In the genomic region with DNA sequence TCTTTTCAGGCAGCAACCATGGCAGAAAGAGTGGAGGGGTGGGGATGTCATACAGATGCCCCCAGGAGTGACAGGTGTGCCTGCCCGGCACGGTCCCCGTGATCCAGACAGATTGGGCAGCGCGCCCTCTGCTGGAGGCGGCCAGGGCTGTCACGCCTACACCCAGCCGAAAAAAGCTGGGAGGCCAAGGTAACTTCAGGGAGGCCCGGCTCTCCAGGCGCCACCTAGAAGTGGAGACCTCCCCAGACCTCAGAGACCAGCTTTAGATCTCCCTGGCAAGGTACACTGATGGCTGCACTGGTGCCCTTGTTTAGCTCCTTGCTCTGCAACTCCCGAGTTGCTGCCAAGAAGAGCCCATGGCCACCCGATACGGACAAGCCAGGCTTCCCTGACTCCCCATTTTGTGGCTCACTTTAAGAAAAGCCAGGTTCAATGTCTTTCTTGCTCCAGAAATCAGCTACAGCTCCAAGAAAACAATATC, we compare ENCODE assay signal across 8 cellular contexts. TPM values are rescaled to one million over a fixed set of nuclear protein-coding genes. Genes with fewer than 3 reads are reported as not detected.
DNase-seq lines count a peak whose midpoint lies in the region; ATAC-seq and TF ChIP-seq lines count a peak whose summit lies in the region.

No MANE protein-coding gene starts in this region.

- peaks cover 10% of the 10 kb centered on the region; the same call in 1 of the 2 replicates for H3K4me1 ChIP-seq in GM23248 (ENCODE audit: insufficient read depth)
- no peaks in the 10 kb centered on the region for H3K4me1 ChIP-seq in mesendoderm (ENCODE audit: control insufficient read depth, low read depth, low read length)

- no peaks in the 10 kb centered on the region for H3K9me2 ChIP-seq in GM23248 (ENCODE audit: insufficient read depth)

- H3K27me3 ChIP-seq in BJ (ENCODE audit: control insufficient read depth, insufficient read depth, low read length) (no peaks in the 10 kb centered on the region), GM23248 (replicated peaks; ENCODE audit: insufficient read depth) (0 out of 2 replicates have a peak, but pooled peaks cover 4% of the 10 kb centered on the region), mesendoderm (ENCODE audit: insufficient read depth, low read length, poor library complexity) (no peaks in the 10 kb centered on the region)

- H2BK5ac ChIP-seq in mesendoderm (ENCODE audit: low read length): no peak overlapping the region

- H3K4me2 ChIP-seq in GM23248 (ENCODE audit: unreplicated experiment) (no peak overlapping the region), mesendoderm (ENCODE audit: low read length) (no peak overlapping the region)

- H3K36me3 ChIP-seq in BJ (ENCODE audit: control insufficient read depth, insufficient read depth, low read length): no peaks in the 10 kb centered on the region
- H3K36me3 ChIP-seq in GM23248 (ENCODE audit: low read depth): no peaks in the 10 kb centered on the region
- H3K36me3 ChIP-seq in mesendoderm (ENCODE audit: control insufficient read depth, insufficient read depth, low read length): no peaks in the 10 kb centered on the region

- no peak overlapping the region for H2BK15ac ChIP-seq in mesendoderm (replicated peaks; ENCODE audit: low read depth)

- H4K20me1 ChIP-seq in GM23248 (ENCODE audit: insufficient read depth): no peaks in the 10 kb centered on the region

- no peak overlapping the region for H3K27ac ChIP-seq in GM23248
- no peak overlapping the region for H3K27ac ChIP-seq in mesendoderm (ENCODE audit: low read depth, low read length)

- H3K9ac ChIP-seq in GM23248 (no peak overlapping the region), mesendoderm (ENCODE audit: low read length) (no peak overlapping the region)

- 17% methylated on average over 13 of the region's 13 CpGs for WGBS in GM23248 (ENCODE audit: low coverage in 1 of 2, low lambda C conversion rate in 2 of 2, missing lambda C conversion rate in 2 of 2), 2 experiments
- WGBS in mesendoderm (ENCODE audit: extremely low coverage, insufficient coverage, low lambda C conversion rate): no CpG with 5 or more reads among the region's 13 CpGs

- no peak overlapping the region for H2AFZ ChIP-seq in GM23248

- H3F3A ChIP-seq in GM23248 (ENCODE audit: insufficient read depth): no peaks in the 10 kb centered on the region

- peak; percentile 98 for TF ChIP-seq CTCF in BJ (IDR thresholded peaks at IDR 0.05; ENCODE audit: insufficient read depth, low read depth, low read length)

- no peak overlapping the region for H4K5ac ChIP-seq in mesendoderm (ENCODE audit: low read length)

- CTCF ChIA-PET in BJ (lab: Yijun Ruan, JAX): interaction anchor here (0.6 to 7.4 kb wide), 53 partner anchors 9 to 940 kb away, joined by 3 to 240 read pairs (median 6); a partner anchor contains a TSS

- no peak overlapping the region for H3K18ac ChIP-seq in mesendoderm (ENCODE audit: low read length)

- ATAC-seq in GM19395 (IDR thresholded peaks at IDR 0.05; ENCODE audit: unreplicated experiment): no peak

- H2AK5ac ChIP-seq in mesendoderm (ENCODE audit: low read length): no peak overlapping the region

- no peak overlapping the region for H4K8ac ChIP-seq in mesendoderm (ENCODE audit: low read depth, low read length)

- POLR2A ChIA-PET in BJ (lab: Charles Lee): no interaction called here

- no peak overlapping the region for H3K4me3 ChIP-seq in BJ (ENCODE audit: low read depth, low read length)
- no peak overlapping the region for H3K4me3 ChIP-seq in GM23248
- H3K4me3 ChIP-seq in mesendoderm (ENCODE audit: low read length): no peak overlapping the region

- no peak overlapping the region for H3K23ac ChIP-seq in mesendoderm (ENCODE audit: low read length)

- H3K56ac ChIP-seq in mesendoderm (ENCODE audit: low read length): no peak overlapping the region

- H3K9me3 ChIP-seq in GM23248 (ENCODE audit: low read depth): no peaks in the 10 kb centered on the region

- DNase-seq in BJ (ENCODE audit: low read depth) (no peak), GM23248 (peak; percentile 64), NCI-H226 (peak; percentile 9), dermis blood vessel endothelial cell (peak; percentile 67), mesendoderm (peak; percentile 77)
- DNase-seq in activated CD4-positive, alpha-beta T cell treated with anti-CD3 and anti-CD28 coated beads, Interleukin-2, amount 50 U/mL, for 48 hours: peak; percentile 80 to 83
- DNase-seq in stimulated activated CD8-positive, alpha-beta memory T cell treated with anti-CD3 and anti-CD28 coated beads, Interleukin-2, amount 100 ng/mL, for 48 hours (ENCODE audit: low read depth in 2 of 2): peak; percentile 70 to 72

- H3K79me2 ChIP-seq in GM23248 (ENCODE audit: insufficient read depth) (no peaks in the 10 kb centered on the region), mesendoderm (ENCODE audit: control insufficient read depth, insufficient read depth, low read length) (no peaks in the 10 kb centered on the region)

- H3K79me1 ChIP-seq in mesendoderm (ENCODE audit: low read length): no peaks in the 10 kb centered on the region

- H2BK120ac ChIP-seq in mesendoderm (ENCODE audit: low read depth, low read length): no peak overlapping the region

- H3K4ac ChIP-seq in mesendoderm (ENCODE audit: low read depth, low read length): no peak overlapping the region

- in situ Hi-C loops in GM23248 (cut with MboI): loop anchor here (5.0 kb wide), 1 partner anchor 50 kb away; no protein-coding TSS in a partner anchor

RNA-seq across cellular contexts. Expression of a gene that starts 6.6 kb away (rescaled TPM):
- polyA plus RNA-seq in BJ (2011; rRNA removed) (0.21 TPM in 2 replicates), GM23248 (2016; fragmentation: Nextera tagmentation; extraction: Ambion mirVana) (not detected in 2 replicates)
- polyA minus RNA-seq in BJ (2011; rRNA and poly(A)+ RNA removed): not detected in 2 replicates
- total RNA-seq in GM23248 (2014; rRNA removed; shearing (Covaris generic)): not detected in 2 replicates
- not detected in 2 replicates for total RNA-seq in dermis blood vessel endothelial cell
- polyA plus RNA-seq in mesendoderm (2013, experiment 1 of 2): 2.3 TPM
- 2.9 TPM for polyA plus RNA-seq in mesendoderm (2013, experiment 2 of 2)

RNA-seq across cellular contexts. Expression of a gene that starts 10.9 kb away (rescaled TPM):
- polyA plus RNA-seq in BJ (2011; rRNA removed): 23.0 and 25.7 TPM in 2 replicates
- 6.0 and 6.7 TPM in 2 replicates for polyA minus RNA-seq in BJ (2011; rRNA and poly(A)+ RNA removed)
- not detected in 2 replicates for total RNA-seq in GM23248 (2014; rRNA removed; shearing (Covaris generic))
- polyA plus RNA-seq in GM23248 (2016; fragmentation: Nextera tagmentation; extraction: Ambion mirVana): not detected in 2 replicates
- 0.14 TPM in 1 of 2 replicates, not detected in the other for total RNA-seq in dermis blood vessel endothelial cell
- polyA plus RNA-seq in mesendoderm (2013, experiment 1 of 2): 0.13 TPM
- polyA plus RNA-seq in mesendoderm (2013, experiment 2 of 2): not detected

RNA-seq across cellular contexts. Expression of a gene that starts 41.0 kb away (rescaled TPM):
- polyA plus RNA-seq in BJ (2011; rRNA removed): 0.99 and 1.2 TPM in 2 replicates
- 0.09 TPM in 1 of 2 replicates, not detected in the other for polyA minus RNA-seq in BJ (2011; rRNA and poly(A)+ RNA removed)
- not detected in 2 replicates for total RNA-seq in GM23248 (2014; rRNA removed; shearing (Covaris generic))
- not detected in 2 replicates for polyA plus RNA-seq in GM23248 (2016; fragmentation: Nextera tagmentation; extraction: Ambion mirVana)
- not detected in 2 replicates for total RNA-seq in dermis blood vessel endothelial cell
- polyA plus RNA-seq in mesendoderm (2013, experiment 1 of 2): not detected
- not detected for polyA plus RNA-seq in mesendoderm (2013, experiment 2 of 2)

RNA-seq across cellular contexts. Expression of a gene that starts 55.3 kb away (rescaled TPM):
- polyA plus RNA-seq in BJ (2011; rRNA removed): 27.2 and 30.7 TPM in 2 replicates
- 16.2 and 29.1 TPM in 2 replicates for polyA minus RNA-seq in BJ (2011; rRNA and poly(A)+ RNA removed)
- total RNA-seq in GM23248 (2014; rRNA removed; shearing (Covaris generic)): 4.2 and 6.1 TPM in 2 replicates
- polyA plus RNA-seq in GM23248 (2016; fragmentation: Nextera tagmentation; extraction: Ambion mirVana): 5.0 and 5.2 TPM in 2 replicates
- 9.9 and 10.7 TPM in 2 replicates for total RNA-seq in dermis blood vessel endothelial cell
- 8.3 TPM for polyA plus RNA-seq in mesendoderm (2013, experiment 1 of 2)
- 8.5 TPM for polyA plus RNA-seq in mesendoderm (2013, experiment 2 of 2)
